In genomic region chr6:36581716-36582115, GRCh38 we compare ENCODE assay signal across 1 cellular context.
TF ChIP-seq lines count a peak whose summit lies in the region.

No MANE protein-coding gene starts in this region.

TF ChIP-seq in IMR-90, 13 proteins besides CTCF, POLR2A, EP300 and RAD21 (continued from another document):
- TF ChIP-seq BHLHE40 (IDR thresholded peaks at IDR 0.05; ENCODE audit: low read depth, low read length): no peak
- TF ChIP-seq CEBPB (IDR thresholded peaks at IDR 0.05; ENCODE audit: low read depth, low read length): no peak
- no peak for TF ChIP-seq MXI1 (IDR thresholded peaks at IDR 0.05; ENCODE audit: borderline replicate concordance, low read depth, low read length)
- TF ChIP-seq MAZ (IDR thresholded peaks at IDR 0.05; ENCODE audit: borderline replicate concordance, low read depth, low read length): no peak
- TF ChIP-seq FOS (IDR thresholded peaks at IDR 0.05; ENCODE audit: low read depth, low read length): no peak
- no peak for TF ChIP-seq MAFK (IDR thresholded peaks at IDR 0.05; ENCODE audit: low read depth, low read length)
- TF ChIP-seq SMC3 (IDR thresholded peaks at IDR 0.05; ENCODE audit: low read depth, low read length): no peak
- no peak for TF ChIP-seq USF2 (IDR thresholded peaks at IDR 0.05; ENCODE audit: low read depth, low read length)
